28 cellular contexts compared by ENCODE assay signal in genomic region chr11:57111646-57112045, GRCh38.
"Had no signal": no experiment of that assay in that cellular context is flagged by ENCODE, and none has a peak within 500 bp of the region (broad histone marks: within the 10 kb centered on the region; RNA-seq: fewer than 3 reads in every experiment).

No MANE protein-coding gene starts in this region.

- ATAC-seq: natural killer cell; psoas muscle; right lobe of liver; stimulated activated naive B cell treated with anti-CD40 and anti-IgM and Interleukin-4, amounts not matched to agents 10 μg/mL and 1 μg/mL and 100 μg/mL, for 72 hours; stimulated activated naive CD8-positive, alpha-beta T cell treated with anti-CD3 and anti-CD28 coated beads, Interleukin-15, Interleukin-2, amounts not matched to agents 100 U/mL and 50 U/mL, for 24 hours; upper lobe of right lung had no signal

- H3K27me3 ChIP-seq: hepatocyte, neural progenitor cell, right atrium auricular region, right lobe of liver, stomach, suprapubic skin, tibial artery, upper lobe of right lung had no signal

- H3K9ac ChIP-seq: neural progenitor cell, parathyroid adenoma had no signal

- H3K27ac ChIP-seq: hepatocyte, left ventricle myocardium inferior, neural progenitor cell, neutrophil, parathyroid adenoma, psoas muscle, right atrium auricular region, right lobe of liver, stomach, suprapubic skin, thoracic aorta, tibial artery, upper lobe of right lung had no signal

- H2AFZ ChIP-seq: hepatocyte, neural progenitor cell, parathyroid adenoma had no signal

- H3K36me3 ChIP-seq: left ventricle myocardium inferior, neural progenitor cell, neutrophil, right atrium auricular region, right lobe of liver, stomach, suprapubic skin, thoracic aorta, tibial artery, upper lobe of right lung had no signal

- H3K9me3 ChIP-seq: neutrophil, right lobe of liver, suprapubic skin, thoracic aorta, upper lobe of right lung had no signal

- H3K79me2 ChIP-seq: hepatocyte, parathyroid adenoma had no signal

- FAIRE-seq: urothelium cell line had no signal

- H3K4me2 ChIP-seq: hepatocyte, neural progenitor cell had no signal

- H3K4me3 ChIP-seq: hepatocyte, left ventricle myocardium inferior, lung, neural progenitor cell, psoas muscle, right atrium auricular region, right lobe of liver, stomach, suprapubic skin, thoracic aorta, tibial artery, upper lobe of right lung had no signal

- DNase-seq: islet precursor cell; left ventricle myocardium inferior; mesendoderm; naive B cell; natural killer cell; nephron progenitor cell; occipital lobe; psoas muscle; right lobe of liver; stimulated activated CD4-positive, alpha-beta T cell treated with anti-CD3 and anti-CD28 coated beads, Interleukin-12 subunit alpha, Interleukin-12 subunit beta, amount 100 ng/mL, for 4 hours; stimulated activated CD4-positive, alpha-beta T cell treated with anti-CD3 and anti-CD28 coated beads, Interleukin-15, amount 100 ng/mL, for 24 hours; stimulated activated CD4-positive, alpha-beta T cell treated with anti-CD3 and anti-CD28 coated beads, Interleukin-2, amount 100 ng/mL, for 24 hours; stimulated activated CD4-positive, alpha-beta T cell treated with anti-CD3 and anti-CD28 coated beads, Interleukin-4, amount 100 ng/mL, for 1 hour; stimulated activated naive B cell treated with anti-CD40 and anti-IgM and Interleukin-4, amounts not matched to agents 10 μg/mL and 1 μg/mL and 100 μg/mL, for 72 hours; stimulated activated naive CD8-positive, alpha-beta T cell treated with anti-CD3 and anti-CD28 coated beads, Interleukin-15, Interleukin-2, amounts not matched to agents 100 U/mL and 50 U/mL, for 24 hours; stomach; tibial artery; trophoblast cell; upper lobe of right lung had no signal

- H3K4me1 ChIP-seq: left ventricle myocardium inferior, neural progenitor cell, parathyroid adenoma, psoas muscle, right atrium auricular region, right lobe of liver, stomach, suprapubic skin, tibial artery, upper lobe of right lung had no signal
